In genomic region chrX:40539214-40540142, GRCh38 we compare ENCODE assay signal across 9 cellular contexts. TPM values are rescaled to one million over a fixed set of nuclear protein-coding genes. Genes with fewer than 3 reads are reported as not detected.
DNase-seq lines count a peak whose midpoint lies in the region; ATAC-seq and TF ChIP-seq lines count a peak whose summit lies in the region.
"Had no signal": no experiment of that assay in that cellular context is flagged by ENCODE, and none has a peak within 500 bp of the region (broad histone marks: within the 10 kb centered on the region; RNA-seq: fewer than 3 reads in every experiment).

No MANE protein-coding gene starts in this region.

- H3K4me3 ChIP-seq in vagina = no peak overlapping the region

- peak overlapping the region; percentile 1 for H3K27ac ChIP-seq in vagina
- H3K27ac ChIP-seq: VCaP had no signal

- intact Hi-C loops in vagina (cut with DNase I) = no loop called here

- ATAC-seq in GM21723 (IDR thresholded peaks at IDR 0.05; ENCODE audit: unreplicated experiment) = peak; percentile 79

- no peaks in the 10 kb centered on the region for H3K9me3 ChIP-seq in vagina

- TF ChIP-seq POLR2A in erythroblast (IDR thresholded peaks at IDR 0.05; ENCODE audit: low read length) = no peak
- TF ChIP-seq POLR2A in vagina (IDR thresholded peaks at IDR 0.05) = no peak

- H3K27me3 ChIP-seq in vagina = no peaks in the 10 kb centered on the region

- peaks cover 8% of the 10 kb centered on the region for H3K4me1 ChIP-seq in vagina

- peak; percentile 82 for DNase-seq in DMS53 (lab: John Stamatoyannopoulos, UW)
- DNase-seq in NCI-H146 treated with DMSO at 0.1 percent for 48 hours (lab: John Stamatoyannopoulos, UW; ENCODE audit: unreplicated experiment) = peak; percentile 51
- DNase-seq in activated CD4-positive, alpha-beta T cell treated with anti-CD3 and anti-CD28 coated beads, Interleukin-2, amount 50 U/mL, for 4 hours = peak; percentile 57 to 60
- peak; percentile 82 to 83 for DNase-seq in erythroblast (lab: John Stamatoyannopoulos, UW)
- DNase-seq in pons (ENCODE audit: low spot score) = peak; percentile 21
- no peak for DNase-seq in vagina (ENCODE audit: extremely low spot score in 2 of 2)
- no peak for DNase-seq in NCI-H446 (lab: John Stamatoyannopoulos, UW)

- H3K36me3 ChIP-seq in vagina = no peaks in the 10 kb centered on the region

- no peak for TF ChIP-seq CTCF in vagina (IDR thresholded peaks at IDR 0.05)

RNA-seq across cellular contexts. Expression of gene ATP6AP2, which starts 41.3 kb away (rescaled TPM):
- total RNA-seq in vagina = 85.7 TPM

Comparison
In these comparisons a context has a peak if more than half of its experiments do, and no peak if none do; other contexts are left out.
1. DNase-seq: peak in DMS53 (single experiment), NCI-H146 treated with DMSO at 0.1 percent for 48 hours (single experiment), activated CD4-positive, alpha-beta T cell treated with anti-CD3 and anti-CD28 coated beads, Interleukin-2, amount 50 U/mL, for 4 hours (2 of 2), erythroblast (2 of 2) and pons (single experiment); none in vagina (0 of 2) and NCI-H446 (0 of 2).